ENCODE assay signal across 8 cellular contexts in the genomic region with DNA sequence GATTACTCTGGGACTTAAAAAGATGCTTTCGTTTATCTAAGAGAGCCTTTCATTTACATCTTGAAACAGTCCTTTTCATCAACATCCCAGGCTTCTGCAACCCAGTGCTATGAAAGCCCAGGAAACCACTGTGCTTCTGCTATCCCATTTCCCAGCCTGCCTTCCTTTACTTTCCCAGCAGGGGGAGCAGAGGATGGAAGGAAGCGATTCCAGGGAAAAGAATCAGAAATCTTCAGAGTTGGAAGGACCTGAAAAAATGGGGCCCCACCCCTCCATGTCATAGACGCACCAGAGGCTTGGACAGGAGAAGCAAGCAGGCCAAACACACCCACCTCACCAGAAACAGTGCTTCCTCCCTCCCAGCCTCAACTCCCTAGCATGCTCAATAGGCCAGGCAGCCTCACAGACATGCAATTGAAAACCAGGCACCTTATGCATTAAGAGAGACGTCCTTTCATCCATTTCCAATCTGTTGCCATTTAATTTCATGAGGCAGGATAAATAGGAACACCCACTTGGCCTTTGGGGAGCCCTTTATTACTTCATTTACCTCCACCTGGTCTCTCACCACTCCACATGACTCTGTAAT.
DNase-seq lines count a peak whose midpoint lies in the region; ATAC-seq and TF ChIP-seq lines count a peak whose summit lies in the region.

No MANE protein-coding gene starts in this region.

- H2AFZ ChIP-seq in OCI-LY7 (ENCODE audit: low read length), result no peak overlapping the region

- TF ChIP-seq CTCF in OCI-LY7 (conservative IDR thresholded peaks at IDR 0.05; ENCODE audit: low read length), result 0 out of 2 replicates have a peak, but pooled peaks have one; percentile 21
- TF ChIP-seq CTCF in psoas muscle (IDR thresholded peaks at IDR 0.05), result peak; percentile 47

- H3K9me2 ChIP-seq in OCI-LY7 (ENCODE audit: insufficient read depth, low read length), result no peaks in the 10 kb centered on the region

- DNase-seq in GM04503 (ENCODE audit: low read depth) (peak; percentile 4), OCI-LY7 (ENCODE audit: low spot score) (no peak), fibroblast of peridontal ligament (ENCODE audit: extremely low read depth) (peak; percentile 44), psoas muscle (no peak), activated gamma-delta T cell treated with Interleukin-2 at 50 U/mL for 16 hours (no peak), NK-92 (lab: John Stamatoyannopoulos, UW; ENCODE audit: unreplicated experiment) (no peak)

- WGBS in psoas muscle, 3 donors, result 23 to 41% (median 29%) methylated on average over 4 of the region's 4 CpGs

- H3K36me3 ChIP-seq in OCI-LY7 (ENCODE audit: insufficient read depth, low read length), result no peaks in the 10 kb centered on the region
- no peaks in the 10 kb centered on the region for H3K36me3 ChIP-seq in psoas muscle (ENCODE audit: insufficient read depth in 1 of 2, low read depth in 1 of 2)

- H3K4me1 ChIP-seq in OCI-LY7 (ENCODE audit: insufficient read depth, low read length, poor library complexity, severe bottlenecking) (no peaks in the 10 kb centered on the region), psoas muscle (no peaks in the 10 kb centered on the region)

- H3K9me3 ChIP-seq in OCI-LY7 (ENCODE audit: low read length), result 0 out of 2 replicates have a peak, but pooled peaks cover 4% of the 10 kb centered on the region
- peaks cover 10% of the 10 kb centered on the region for H3K9me3 ChIP-seq in psoas muscle

- H4K20me1 ChIP-seq in OCI-LY7 (ENCODE audit: insufficient read depth, low read length), result no peaks in the 10 kb centered on the region

- H3K27ac ChIP-seq in OCI-LY7 (ENCODE audit: low read depth, low read length, poor library complexity, severe bottlenecking) (no peak overlapping the region), psoas muscle (no peak overlapping the region)

- H3K27me3 ChIP-seq in psoas muscle (ENCODE audit: insufficient read depth in 3 of 3, low read length in 2 of 3), result no peaks in the 10 kb centered on the region

- no TSS peak for BruUV-seq in OCI-LY7 (replicated peaks; lab: Mats Ljungman, UMichigan)

- POLR2A ChIA-PET in OCI-LY7 (lab: Charles Lee), result no interaction called here

- intact Hi-C loops in OCI-LY7 (cut with micrococcal nuclease; ENCODE audit: unreplicated experiment) (no loop called here), psoas muscle (cut with DNase I) (loop anchor here in 1 of 2 donors (5.0 kb wide), 1 partner anchor 575 kb away; no protein-coding TSS in a partner anchor)

- H3K4me3 ChIP-seq in OCI-LY7 (ENCODE audit: low read depth, low read length, poor library complexity, severe bottlenecking) (no peak overlapping the region), psoas muscle (no peak overlapping the region)

- no peak overlapping the region for H3K4me2 ChIP-seq in OCI-LY7 (ENCODE audit: low read length)

- ATAC-seq in psoas muscle (no peak), GM18511 (IDR thresholded peaks at IDR 0.05; ENCODE audit: unreplicated experiment) (no peak), GM18907 (IDR thresholded peaks at IDR 0.05; ENCODE audit: unreplicated experiment) (no peak)

- no peaks in the 10 kb centered on the region for H3K79me2 ChIP-seq in OCI-LY7 (ENCODE audit: insufficient read depth, low read depth, low read length)

- CTCF ChIA-PET in OCI-LY7 (lab: Charles Lee; ENCODE audit: unreplicated experiment), result no interaction called here

Comparison
In these comparisons a context has a peak if more than half of its experiments do, and no peak if none do; other contexts are left out.
1. DNase-seq: peak in GM04503 (single experiment) and fibroblast of peridontal ligament (single experiment); none in OCI-LY7 (single experiment), psoas muscle (0 of 2), activated gamma-delta T cell treated with Interleukin-2 at 50 U/mL for 16 hours (single experiment) and NK-92 (single experiment).